Comparison of ENCODE assay signal across 1 cellular context in the genomic region with DNA sequence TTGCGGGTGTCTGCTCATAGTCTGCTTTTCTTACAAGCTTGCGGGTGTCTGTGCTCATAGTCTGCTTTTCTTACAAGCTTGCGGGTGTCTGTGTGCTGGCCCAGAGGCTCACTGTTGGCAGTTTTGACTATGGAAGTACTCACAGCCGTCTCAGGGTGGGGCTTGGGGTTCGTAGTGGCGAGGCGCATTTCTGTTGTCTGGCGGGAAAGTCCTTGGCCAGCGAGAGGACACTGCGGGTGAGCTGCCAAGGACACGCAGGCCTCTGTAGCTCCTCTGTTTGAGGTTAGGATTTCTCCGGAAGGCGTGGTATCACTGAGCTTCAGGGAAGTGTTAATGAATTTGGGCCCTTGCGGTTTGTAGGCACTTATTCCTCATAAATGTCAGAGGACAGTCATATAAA.
TF ChIP-seq lines count a peak whose summit lies in the region.

No MANE protein-coding gene starts in this region.

TF ChIP-seq in HepG2, 621 proteins besides CTCF, POLR2A, EP300 and RAD21:
- TF ChIP-seq ZNF326 (CRISPR knock-in tag; IDR thresholded peaks at IDR 0.05; ENCODE audit: borderline replicate concordance), result no peak
- 0 out of 2 replicates have a peak, but pooled peaks have one; percentile 28 for TF ChIP-seq ZBTB33 (CRISPR knock-in tag; IDR thresholded peaks at IDR 0.05)
